Comparison of ENCODE assay signal across 8 cellular contexts in genomic region chr1:148361427-148361901, GRCh38.
DNase-seq lines count a peak whose midpoint lies in the region; ATAC-seq and TF ChIP-seq lines count a peak whose summit lies in the region.
"Not testable (repeated sequence)": the region's sequence is repeated elsewhere in the genome, so short reads cannot be mapped to it uniquely, and the experiment has no call there.

No MANE protein-coding gene starts in this region.

- H3K9ac ChIP-seq in KMS-11; duodenal mucosa (ENCODE audit: low read depth in 1 of 2, low read length in 2 of 2); neuronal stem cell (ENCODE audit: low read depth, low read length, poor library complexity): not testable (repeated sequence)

- H2AFZ ChIP-seq in KMS-11 (ENCODE audit: low read depth), result not testable (repeated sequence)
- H2AFZ ChIP-seq in neuronal stem cell (ENCODE audit: low read length), result peak overlapping the region; percentile 45

- not testable (repeated sequence) for H3K27ac ChIP-seq in KMS-11; duodenal mucosa (ENCODE audit: low read depth, low read length); neuronal stem cell (replicated peaks; ENCODE audit: low read length)

- H2BK120ac ChIP-seq in neuronal stem cell (ENCODE audit: low read depth, low read length), result not testable (repeated sequence)

- not testable (repeated sequence) for H3K18ac ChIP-seq in neuronal stem cell (ENCODE audit: low read length)

- peak; percentile 11 for ATAC-seq in activated T-helper 17 cell treated with anti-CD3 and anti-CD28 coated beads, Interleukin-2, amount 50 U/mL, for 72 hours (replicated peaks)

- peak overlapping the region; percentile 74 for H3K4me3 Mint-ChIP-seq in T-helper 1 cell treated with Interleukin-12 subunit alpha and Interleukin-12 subunit beta and Interleukin-4 antibody, amounts not matched to agents 30 μg/mL and 1 μg/mL, for 36 hours
- H3K4me3 Mint-ChIP-seq in activated T-helper 17 cell treated with anti-CD3 and anti-CD28 coated beads, Interleukin-2, amount 50 U/mL, for 72 hours, result peak overlapping the region; percentile 83
- H3K4me3 Mint-ChIP-seq in stimulated activated naive CD8-positive, alpha-beta T cell treated with anti-CD3 and anti-CD28 coated beads, Interleukin-15, Interleukin-2, amounts not matched to agents 100 ng/mL and 50 ng/mL, for 24 hours, result peak overlapping the region; percentile 84

- H3K9me3 ChIP-seq in duodenal mucosa (ENCODE audit: control insufficient read depth in 1 of 2, low read length in 2 of 2); neuronal stem cell (replicated peaks in 1 of 2; ENCODE audit: control insufficient read depth in 2 of 2, insufficient read depth in 1 of 2, low read depth in 1 of 2, low read length in 2 of 2): not testable (repeated sequence)

- H2AK5ac ChIP-seq in neuronal stem cell (ENCODE audit: low read depth, low read length), result not testable (repeated sequence)

- not testable (repeated sequence) for H3K27me3 ChIP-seq in KMS-11 (ENCODE audit: insufficient read depth, low read depth)
- H3K27me3 ChIP-seq in duodenal mucosa (ENCODE audit: control insufficient read depth in 1 of 2, insufficient read depth in 2 of 2, low read length in 2 of 2) (peaks cover 4 to 24% of the 10 kb centered on the region in 2 donors), neuronal stem cell (ENCODE audit: control insufficient read depth in 3 of 3, insufficient read depth in 3 of 3, low read depth in 1 of 3, low read length in 3 of 3) (peaks cover 0 to 61% (median 16%) of the 10 kb centered on the region in 3 experiments)

- H3K4me2 ChIP-seq in KMS-11, result not testable (repeated sequence)
- H3K4me2 ChIP-seq in neuronal stem cell (ENCODE audit: insufficient read depth, low read length, poor library complexity, severe bottlenecking), result peak overlapping the region; percentile 60

- H3K4ac ChIP-seq in neuronal stem cell (ENCODE audit: low read length), result not testable (repeated sequence)

- peaks cover 38% of the 10 kb centered on the region for H3K4me1 Mint-ChIP-seq in T-helper 1 cell treated with Interleukin-12 subunit alpha and Interleukin-12 subunit beta and Interleukin-4 antibody, amounts not matched to agents 30 μg/mL and 1 μg/mL, for 36 hours (ENCODE audit: low read depth)
- peaks cover 41% of the 10 kb centered on the region for H3K4me1 Mint-ChIP-seq in activated T-helper 17 cell treated with anti-CD3 and anti-CD28 coated beads, Interleukin-2, amount 50 U/mL, for 72 hours
- peaks cover 51% of the 10 kb centered on the region for H3K4me1 Mint-ChIP-seq in stimulated activated naive CD8-positive, alpha-beta T cell treated with anti-CD3 and anti-CD28 coated beads, Interleukin-15, Interleukin-2, amounts not matched to agents 100 ng/mL and 50 ng/mL, for 24 hours (ENCODE audit: low read depth)

- H4K91ac ChIP-seq in neuronal stem cell (ENCODE audit: low read depth, low read length, poor library complexity), result not testable (repeated sequence)

- DNase-seq in DMS153 (lab: John Stamatoyannopoulos, UW), result peak; percentile 84
- not testable (repeated sequence) for DNase-seq in neuronal stem cell (ENCODE audit: low spot score)

- not testable (repeated sequence) for H4K20me1 ChIP-seq in KMS-11 (ENCODE audit: insufficient read depth)

- not testable (repeated sequence) for H3K4me1 ChIP-seq in KMS-11 (ENCODE audit: low read depth, poor library complexity, severe bottlenecking); neuronal stem cell (ENCODE audit: control insufficient read depth in 2 of 2, insufficient read depth in 1 of 2, low read depth in 1 of 2, low read length in 2 of 2)
- H3K4me1 ChIP-seq in duodenal mucosa (ENCODE audit: control insufficient read depth in 1 of 2, insufficient read depth in 2 of 2, low read length in 2 of 2), result peaks cover 5 to 13% of the 10 kb centered on the region in 2 donors

- H3K79me2 ChIP-seq in KMS-11 (ENCODE audit: insufficient read depth, low read depth), result not testable (repeated sequence)

- H3K27ac Mint-ChIP-seq in T-helper 1 cell treated with Interleukin-12 subunit alpha and Interleukin-12 subunit beta and Interleukin-4 antibody, amounts not matched to agents 30 μg/mL and 1 μg/mL, for 36 hours, result not testable (repeated sequence)
- peak overlapping the region; percentile 46 for H3K27ac Mint-ChIP-seq in activated T-helper 17 cell treated with anti-CD3 and anti-CD28 coated beads, Interleukin-2, amount 50 U/mL, for 72 hours
- peak overlapping the region; percentile 88 for H3K27ac Mint-ChIP-seq in stimulated activated naive CD8-positive, alpha-beta T cell treated with anti-CD3 and anti-CD28 coated beads, Interleukin-15, Interleukin-2, amounts not matched to agents 100 ng/mL and 50 ng/mL, for 24 hours

- H4K8ac ChIP-seq in neuronal stem cell (ENCODE audit: low read depth, low read length), result not testable (repeated sequence)

- H3K36me3 ChIP-seq in KMS-11 (ENCODE audit: insufficient read depth); duodenal mucosa (ENCODE audit: control insufficient read depth in 1 of 2, insufficient read depth in 2 of 2, low read length in 2 of 2); neuronal stem cell (replicated peaks in 1 of 2; ENCODE audit: control insufficient read depth in 2 of 2, insufficient read depth in 2 of 2, low read length in 2 of 2): not testable (repeated sequence)

- TF ChIP-seq CTCF in KMS-11 (conservative IDR thresholded peaks at IDR 0.05; ENCODE audit: low read depth, low read length), result 0 out of 2 replicates have a peak, but pooled peaks have one; percentile 15

- H3K9me3 Mint-ChIP-seq in T-helper 1 cell treated with Interleukin-12 subunit alpha and Interleukin-12 subunit beta and Interleukin-4 antibody, amounts not matched to agents 30 μg/mL and 1 μg/mL, for 36 hours; activated T-helper 17 cell treated with anti-CD3 and anti-CD28 coated beads, Interleukin-2, amount 50 U/mL, for 72 hours; stimulated activated naive CD8-positive, alpha-beta T cell treated with anti-CD3 and anti-CD28 coated beads, Interleukin-15, Interleukin-2, amounts not matched to agents 100 ng/mL and 50 ng/mL, for 24 hours: not testable (repeated sequence)

- not testable (repeated sequence) for H3K23ac ChIP-seq in neuronal stem cell (ENCODE audit: low read depth, low read length, poor library complexity)

- H3K4me3 ChIP-seq in KMS-11 (IDR thresholded peaks at IDR 0.05; ENCODE audit: insufficient read depth, low read depth, low read length), result not testable (repeated sequence)
- peak overlapping the region; percentile 12 to 46 for H3K4me3 ChIP-seq in duodenal mucosa (ENCODE audit: low read depth in 1 of 2, low read length in 2 of 2)
- H3K4me3 ChIP-seq in iPS-11a (ENCODE audit: low read depth, low read length), result peak overlapping the region; percentile 41
- peak overlapping the region in 1 of 2 donors; percentile 80 for H3K4me3 ChIP-seq in neuronal stem cell (ENCODE audit: low read length in 2 of 2)

- not testable (repeated sequence) for H2BK15ac ChIP-seq in neuronal stem cell (ENCODE audit: low read length)

- no CpG with 5 or more reads among the region's 25 CpGs for WGBS in neuronal stem cell (ENCODE audit: extremely low coverage in 2 of 2, insufficient read length in 2 of 2, insufficient replicate concordance in 1 of 2), 2 donors

- H3K36me3 Mint-ChIP-seq in T-helper 1 cell treated with Interleukin-12 subunit alpha and Interleukin-12 subunit beta and Interleukin-4 antibody, amounts not matched to agents 30 μg/mL and 1 μg/mL, for 36 hours (ENCODE audit: low read depth); activated T-helper 17 cell treated with anti-CD3 and anti-CD28 coated beads, Interleukin-2, amount 50 U/mL, for 72 hours (ENCODE audit: low read depth); stimulated activated naive CD8-positive, alpha-beta T cell treated with anti-CD3 and anti-CD28 coated beads, Interleukin-15, Interleukin-2, amounts not matched to agents 100 ng/mL and 50 ng/mL, for 24 hours (ENCODE audit: low read depth): not testable (repeated sequence)

- H2BK5ac ChIP-seq in neuronal stem cell (ENCODE audit: low read length), result not testable (repeated sequence)

- H2BK12ac ChIP-seq in neuronal stem cell (ENCODE audit: low read length), result not testable (repeated sequence)

- H3K79me1 ChIP-seq in neuronal stem cell (ENCODE audit: low read depth, low read length), result not testable (repeated sequence)

- H3K14ac ChIP-seq in neuronal stem cell (ENCODE audit: low read length), result not testable (repeated sequence)

- peaks cover 56% of the 10 kb centered on the region for H3K27me3 Mint-ChIP-seq in T-helper 1 cell treated with Interleukin-12 subunit alpha and Interleukin-12 subunit beta and Interleukin-4 antibody, amounts not matched to agents 30 μg/mL and 1 μg/mL, for 36 hours (ENCODE audit: low read depth)
- H3K27me3 Mint-ChIP-seq in activated T-helper 17 cell treated with anti-CD3 and anti-CD28 coated beads, Interleukin-2, amount 50 U/mL, for 72 hours; stimulated activated naive CD8-positive, alpha-beta T cell treated with anti-CD3 and anti-CD28 coated beads, Interleukin-15, Interleukin-2, amounts not matched to agents 100 ng/mL and 50 ng/mL, for 24 hours: not testable (repeated sequence)
